26 cellular contexts compared by ENCODE assay signal in the genomic region with DNA sequence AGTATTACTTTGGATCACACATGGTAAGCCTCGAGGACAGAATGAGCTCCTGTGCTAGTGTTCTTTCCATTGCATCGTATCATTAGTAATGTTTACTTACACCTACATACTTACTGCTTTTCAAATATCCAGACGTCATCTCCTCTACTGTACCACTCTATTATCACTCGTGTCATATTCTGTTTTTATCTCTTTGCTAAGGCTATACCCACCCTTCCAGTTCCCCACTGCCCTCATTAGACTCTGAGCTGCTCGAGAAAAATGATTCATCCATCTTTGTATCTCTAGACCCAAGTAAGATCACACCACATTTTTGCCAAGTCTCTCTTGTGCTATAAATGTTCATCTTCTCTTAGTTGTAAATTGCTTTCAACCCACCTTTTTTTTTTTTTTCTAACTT.
"Had no signal": no experiment of that assay in that cellular context is flagged by ENCODE, and none has a peak within 500 bp of the region (broad histone marks: within the 10 kb centered on the region; RNA-seq: fewer than 3 reads in every experiment).

No MANE protein-coding gene starts in this region.

- H3K4me3 Mint-ChIP-seq: immature natural killer cell; mesothelial cell of epicardium; natural killer cell treated with Interleukin-12 subunit alpha and Interleukin-12 subunit beta and Interleukin-15 and Interleukin-18, amount 100 ng/mL, for 72 hours; neural progenitor cell; stimulated activated effector memory CD8-positive, alpha-beta T cell treated with anti-CD3 and anti-CD28 coated beads, Interleukin-12 subunit alpha, Interleukin-12 subunit beta, amount 100 ng/mL, for 72 hours; type B pancreatic cell had no signal

- FAIRE-seq: frontal cortex had no signal

- H3K9me3 Mint-ChIP-seq: type B pancreatic cell had no signal

- H3K27me3 Mint-ChIP-seq: naive B cell; natural killer cell treated with Interleukin-12 subunit alpha and Interleukin-12 subunit beta and Interleukin-15 and Interleukin-18, amount 100 ng/mL, for 72 hours; progenitor cell of endocrine pancreas; type B pancreatic cell had no signal

- ATAC-seq: left colon; lower lobe of right lung; mucosa of descending colon; natural killer cell treated with Interleukin-12 subunit alpha and Interleukin-12 subunit beta and Interleukin-15 and Interleukin-18, amount 100 ng/mL, for 72 hours; sciatic nerve; stimulated activated effector memory CD8-positive, alpha-beta T cell treated with anti-CD3 and anti-CD28 coated beads, Interleukin-12 subunit alpha, Interleukin-12 subunit beta, amount 100 ng/mL, for 72 hours had no signal

- DNase-seq: dorsolateral prefrontal cortex; effector CD4-positive, alpha-beta T cell; hypothalamus; immature natural killer cell; islet precursor cell; kidney glomerular epithelial cell; left colon; left ventricle myocardium inferior; lower lobe of right lung; mesenchymal stem cell; mucosa of descending colon; naive B cell; stimulated activated CD4-positive, alpha-beta T cell treated with anti-CD3 and anti-CD28 coated beads, Interleukin-2, amount 100 ng/mL, for 24 hours; stimulated activated CD4-positive, alpha-beta T cell treated with anti-CD3 and anti-CD28 coated beads, Interleukin-4, amount 100 ng/mL, for 24 hours; stimulated activated naive CD4-positive, alpha-beta T cell treated with Interleukin-2 at 50 U/mL for 16 hours; substantia nigra; testis; tibial artery had no signal

- H3K36me3 Mint-ChIP-seq: natural killer cell treated with Interleukin-12 subunit alpha and Interleukin-12 subunit beta and Interleukin-15 and Interleukin-18, amount 100 ng/mL, for 72 hours; neural progenitor cell; stimulated activated effector memory CD8-positive, alpha-beta T cell treated with anti-CD3 and anti-CD28 coated beads, Interleukin-12 subunit alpha, Interleukin-12 subunit beta, amount 100 ng/mL, for 72 hours; type B pancreatic cell had no signal

- H3K4me1 Mint-ChIP-seq: mesothelial cell of epicardium had no signal

- H3K27ac Mint-ChIP-seq: immature natural killer cell; mesothelial cell of epicardium; natural killer cell treated with Interleukin-12 subunit alpha and Interleukin-12 subunit beta and Interleukin-15 and Interleukin-18, amount 100 ng/mL, for 72 hours; neural progenitor cell; progenitor cell of endocrine pancreas; stimulated activated effector memory CD8-positive, alpha-beta T cell treated with anti-CD3 and anti-CD28 coated beads, Interleukin-12 subunit alpha, Interleukin-12 subunit beta, amount 100 ng/mL, for 72 hours; type B pancreatic cell had no signal
